Comparison of ENCODE assay signal across 27 cellular contexts in the genomic region with DNA sequence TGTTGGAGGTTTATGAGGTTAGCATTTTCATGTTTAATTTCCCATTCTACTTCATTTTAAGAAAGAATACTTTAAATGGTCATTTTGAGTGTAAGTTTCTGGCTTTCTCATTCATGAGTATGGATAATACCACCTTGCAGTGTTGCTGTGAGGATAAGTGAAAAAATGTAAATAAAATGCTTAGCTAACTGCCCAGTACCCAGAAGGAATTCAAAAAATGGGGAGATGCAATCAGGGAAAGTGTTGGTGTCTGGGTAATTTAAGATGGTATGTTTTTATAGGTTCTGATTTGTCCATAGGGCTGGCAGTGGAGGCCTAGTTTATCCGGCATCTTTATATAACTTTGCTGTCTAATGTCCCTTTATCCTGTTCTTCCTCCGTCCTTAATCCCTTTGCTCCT.
"Had no signal": no experiment of that assay in that cellular context is flagged by ENCODE, and none has a peak within 500 bp of the region (broad histone marks: within the 10 kb centered on the region; RNA-seq: fewer than 3 reads in every experiment).

No MANE protein-coding gene starts in this region.

- H3K36me3 ChIP-seq: colonic mucosa, right lobe of liver, thoracic aorta had no signal

- H3K4me1 Mint-ChIP-seq: activated naive CD4-positive, alpha-beta T cell treated with anti-CD3 and anti-CD28 coated beads, Interleukin-2, amount 10 ng/mL, durations not matched to agents 7 days and 5 days; activated naive CD8-positive, alpha-beta T cell treated with anti-CD3 and anti-CD28 coated beads, Interleukin-2, amount 10 ng/mL, durations not matched to agents 7 days and 5 days; central memory CD8-positive, alpha-beta T cell; stimulated activated effector memory CD8-positive, alpha-beta T cell treated with anti-CD3 and anti-CD28 coated beads, Interleukin-12 subunit alpha, Interleukin-12 subunit beta, amount 100 ng/mL, for 72 hours had no signal

- H3K27ac ChIP-seq: colonic mucosa, heart right ventricle, left ventricle myocardium inferior, right lobe of liver, thoracic aorta, VCaP had no signal

- H3K9me3 Mint-ChIP-seq: activated naive CD4-positive, alpha-beta T cell treated with anti-CD3 and anti-CD28 coated beads, Interleukin-2, amount 10 ng/mL, durations not matched to agents 7 days and 5 days; central memory CD8-positive, alpha-beta T cell; natural killer cell treated with Interleukin-12 subunit alpha and Interleukin-12 subunit beta and Interleukin-15 and Interleukin-18, amount 100 ng/mL, for 72 hours; stimulated activated effector memory CD8-positive, alpha-beta T cell treated with anti-CD3 and anti-CD28 coated beads, Interleukin-12 subunit alpha, Interleukin-12 subunit beta, amount 100 ng/mL, for 72 hours; stimulated activated naive CD8-positive, alpha-beta T cell treated with anti-CD3 and anti-CD28 coated beads, Interleukin-15, Interleukin-2, amounts not matched to agents 100 ng/mL and 50 ng/mL, for 24 hours had no signal

- H3K4me1 ChIP-seq: colonic mucosa, heart right ventricle, left ventricle myocardium inferior, right lobe of liver had no signal

- DNase-seq: activated CD4-positive, alpha-beta T cell treated with anti-CD3 and anti-CD28 coated beads for 48 hours; activated CD4-positive, alpha-beta T cell treated with anti-CD3 and anti-CD28 coated beads, Interleukin-2, amount 50 U/mL, for 48 hours; activated CD8-positive, alpha-beta memory T cell treated with anti-CD3 and anti-CD28 coated beads, Interleukin-2, amount 50 U/mL, for 4 hours; activated gamma-delta T cell; activated naive CD4-positive, alpha-beta T cell treated with anti-CD3 and anti-CD28 coated beads, Interleukin-2, amount 10 ng/mL, durations not matched to agents 7 days and 5 days; activated naive CD8-positive, alpha-beta T cell treated with anti-CD3 and anti-CD28 coated beads, Interleukin-2, amount 10 ng/mL, durations not matched to agents 7 days and 5 days; activated T-cell treated with anti-CD3 and anti-CD28 coated beads, Interleukin-2, amount 50 U/mL, for 1 hour; amygdala; colonic mucosa; foreskin melanocyte; heart right ventricle; left ventricle myocardium inferior; mucosa of descending colon; right lobe of liver; small intestine; stimulated activated CD4-positive, alpha-beta T cell treated with anti-CD3 and anti-CD28 coated beads, Interleukin-4, amount 100 ng/mL, for 24 hours had no signal

- H3K27me3 Mint-ChIP-seq: activated naive CD4-positive, alpha-beta T cell treated with anti-CD3 and anti-CD28 coated beads, Interleukin-2, amount 10 ng/mL, durations not matched to agents 7 days and 5 days; activated naive CD8-positive, alpha-beta T cell treated with anti-CD3 and anti-CD28 coated beads, Interleukin-2, amount 10 ng/mL, durations not matched to agents 7 days and 5 days; central memory CD8-positive, alpha-beta T cell; natural killer cell treated with Interleukin-12 subunit alpha and Interleukin-12 subunit beta and Interleukin-15 and Interleukin-18, amount 100 ng/mL, for 72 hours; stimulated activated naive CD8-positive, alpha-beta T cell treated with anti-CD3 and anti-CD28 coated beads, Interleukin-15, Interleukin-2, amounts not matched to agents 100 ng/mL and 50 ng/mL, for 24 hours had no signal

- ATAC-seq: activated CD4-positive, CD25-positive, alpha-beta regulatory T cell treated with anti-CD3 and anti-CD28 coated beads, Interleukin-2, amount 50 U/mL, for 24 hours; heart right ventricle; mucosa of descending colon; natural killer cell treated with Interleukin-12 subunit alpha and Interleukin-12 subunit beta and Interleukin-15 and Interleukin-18, amount 100 ng/mL, for 72 hours; right lobe of liver; stimulated activated effector memory CD8-positive, alpha-beta T cell treated with anti-CD3 and anti-CD28 coated beads, Interleukin-12 subunit alpha, Interleukin-12 subunit beta, amount 100 ng/mL, for 72 hours had no signal

- H3K4me3 Mint-ChIP-seq: activated naive CD4-positive, alpha-beta T cell treated with anti-CD3 and anti-CD28 coated beads, Interleukin-2, amount 10 ng/mL, durations not matched to agents 7 days and 5 days; activated naive CD8-positive, alpha-beta T cell treated with anti-CD3 and anti-CD28 coated beads, Interleukin-2, amount 10 ng/mL, durations not matched to agents 7 days and 5 days; central memory CD8-positive, alpha-beta T cell; natural killer cell treated with Interleukin-12 subunit alpha and Interleukin-12 subunit beta and Interleukin-15 and Interleukin-18, amount 100 ng/mL, for 72 hours; stimulated activated effector memory CD8-positive, alpha-beta T cell treated with anti-CD3 and anti-CD28 coated beads, Interleukin-12 subunit alpha, Interleukin-12 subunit beta, amount 100 ng/mL, for 72 hours; stimulated activated naive CD8-positive, alpha-beta T cell treated with anti-CD3 and anti-CD28 coated beads, Interleukin-15, Interleukin-2, amounts not matched to agents 100 ng/mL and 50 ng/mL, for 24 hours had no signal

- H3K9me3 ChIP-seq: colonic mucosa, mucosa of descending colon, right lobe of liver, thoracic aorta had no signal

- H3K27me3 ChIP-seq: colonic mucosa, heart right ventricle, right lobe of liver had no signal

- H3K4me3 ChIP-seq: colonic mucosa, heart right ventricle, left ventricle myocardium inferior, lung, mucosa of descending colon, right lobe of liver, thoracic aorta had no signal

- FAIRE-seq: bronchial epithelial cell, endothelial cell of umbilical vein, small intestine, urothelium cell line had no signal
